ENCODE assay signal across 12 cellular contexts in the genomic region with DNA sequence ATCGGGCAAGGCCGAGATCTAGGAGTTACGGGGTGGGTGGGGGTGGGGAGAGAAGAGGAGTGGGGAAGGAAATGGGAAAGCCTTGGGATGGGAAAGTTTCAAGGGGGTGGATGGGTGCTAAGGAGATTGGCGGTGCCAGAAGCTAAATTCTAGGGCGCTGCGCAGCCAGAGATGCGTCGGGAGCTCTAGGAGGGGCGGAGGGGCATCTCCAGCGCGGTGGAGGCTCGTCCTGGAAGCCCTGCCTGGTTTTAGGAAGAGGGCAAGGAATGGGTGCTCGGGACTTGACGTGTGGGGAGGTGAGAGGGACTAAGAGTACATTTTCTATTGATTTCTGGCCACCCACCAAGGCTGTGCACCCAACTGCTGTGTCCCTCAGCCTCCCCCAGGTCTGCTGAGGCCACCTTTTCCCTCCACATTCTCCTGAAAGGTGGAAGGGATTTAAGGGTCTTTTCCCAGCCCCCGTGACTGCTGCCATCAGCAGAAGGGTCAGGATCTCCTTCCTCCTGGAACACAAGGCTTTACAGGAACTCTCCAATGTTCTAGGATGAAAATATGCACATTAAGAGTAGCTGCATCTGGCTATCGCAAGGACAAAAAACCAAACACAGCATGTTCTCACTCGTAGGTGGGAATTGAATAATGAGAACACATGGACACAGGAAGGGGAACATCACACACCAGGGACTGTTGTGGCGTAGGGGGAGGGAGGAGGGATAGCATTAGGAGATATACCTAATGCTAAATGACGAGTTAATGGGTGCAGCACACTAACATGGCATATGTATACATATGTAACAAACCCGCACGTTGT. TPM values are rescaled to one million over a fixed set of nuclear protein-coding genes. Genes with fewer than 3 reads are reported as not detected.
DNase-seq lines count a peak whose midpoint lies in the region; ATAC-seq and TF ChIP-seq lines count a peak whose summit lies in the region.
"Had no signal": no experiment of that assay in that cellular context is flagged by ENCODE, and none has a peak within 500 bp of the region (broad histone marks: within the 10 kb centered on the region; RNA-seq: fewer than 3 reads in every experiment).

No MANE protein-coding gene starts in this region.

- TF ChIP-seq CTCF in Calu3 (IDR thresholded peaks at IDR 0.05; ENCODE audit: unreplicated experiment), result no peak

- CTCF ChIA-PET in Calu3 (lab: Charles Lee), result no interaction called here

- peak overlapping the region; percentile 66 for H3K4me3 Mint-ChIP-seq in T-helper 2 cell treated with Interferon-gamma antibody and Interleukin-4, amounts not matched to agents 5 μg/mL and 100 μg/mL, for 36 hours
- peak overlapping the region; percentile 61 for H3K4me3 Mint-ChIP-seq in activated T-helper 2 cell treated with anti-CD3 and anti-CD28 coated beads, Interferon-gamma antibody, Interleukin-2, Interleukin-4, amounts not matched to agents 10 μg/mL and 5 μg/mL and 100 μg/mL, durations not matched to agents 14 hours and 24 hours and 36 hours (ENCODE audit: low read depth)
- H3K4me3 Mint-ChIP-seq in stimulated activated effector memory CD8-positive, alpha-beta T cell treated with anti-CD3 and anti-CD28 coated beads, Interleukin-12 subunit alpha, Interleukin-12 subunit beta, amount 100 ng/mL, for 72 hours, result peak overlapping the region; percentile 57
- no peak overlapping the region for H3K4me3 Mint-ChIP-seq in Calu3 (ENCODE audit: low read depth, unreplicated experiment)

- H3K27me3 Mint-ChIP-seq in T-helper 2 cell treated with Interferon-gamma antibody and Interleukin-4, amounts not matched to agents 5 μg/mL and 100 μg/mL, for 36 hours (ENCODE audit: low read depth), result peaks cover 81% of the 10 kb centered on the region
- H3K27me3 Mint-ChIP-seq in activated T-helper 2 cell treated with anti-CD3 and anti-CD28 coated beads, Interferon-gamma antibody, Interleukin-2, Interleukin-4, amounts not matched to agents 10 μg/mL and 5 μg/mL and 100 μg/mL, durations not matched to agents 14 hours and 24 hours and 36 hours (ENCODE audit: low read depth), result peaks cover 75% of the 10 kb centered on the region
- H3K27me3 Mint-ChIP-seq in Calu3 (ENCODE audit: unreplicated experiment), result peaks cover 72% of the 10 kb centered on the region

- H3K4me1 Mint-ChIP-seq in T-helper 2 cell treated with Interferon-gamma antibody and Interleukin-4, amounts not matched to agents 5 μg/mL and 100 μg/mL, for 36 hours (ENCODE audit: low read depth), result peaks cover 2% of the 10 kb centered on the region
- H3K4me1 Mint-ChIP-seq in activated T-helper 2 cell treated with anti-CD3 and anti-CD28 coated beads, Interferon-gamma antibody, Interleukin-2, Interleukin-4, amounts not matched to agents 10 μg/mL and 5 μg/mL and 100 μg/mL, durations not matched to agents 14 hours and 24 hours and 36 hours (ENCODE audit: low read depth), result no peaks in the 10 kb centered on the region
- H3K4me1 Mint-ChIP-seq in stimulated activated effector memory CD8-positive, alpha-beta T cell treated with anti-CD3 and anti-CD28 coated beads, Interleukin-12 subunit alpha, Interleukin-12 subunit beta, amount 100 ng/mL, for 72 hours, result peaks cover 9% of the 10 kb centered on the region
- peaks cover 9% of the 10 kb centered on the region for H3K4me1 Mint-ChIP-seq in Calu3 (ENCODE audit: low read depth, unreplicated experiment)

- no peaks in the 10 kb centered on the region for H3K9me3 Mint-ChIP-seq in T-helper 2 cell treated with Interferon-gamma antibody and Interleukin-4, amounts not matched to agents 5 μg/mL and 100 μg/mL, for 36 hours
- H3K9me3 Mint-ChIP-seq in activated T-helper 2 cell treated with anti-CD3 and anti-CD28 coated beads, Interferon-gamma antibody, Interleukin-2, Interleukin-4, amounts not matched to agents 10 μg/mL and 5 μg/mL and 100 μg/mL, durations not matched to agents 14 hours and 24 hours and 36 hours, result no peaks in the 10 kb centered on the region
- no peaks in the 10 kb centered on the region for H3K9me3 Mint-ChIP-seq in stimulated activated effector memory CD8-positive, alpha-beta T cell treated with anti-CD3 and anti-CD28 coated beads, Interleukin-12 subunit alpha, Interleukin-12 subunit beta, amount 100 ng/mL, for 72 hours
- H3K9me3 Mint-ChIP-seq in Calu3 (ENCODE audit: low read depth, unreplicated experiment), result no peaks in the 10 kb centered on the region

- intact Hi-C loops in activated T-helper 2 cell treated with anti-CD3 and anti-CD28 coated beads, Interferon-gamma antibody, Interleukin-2, Interleukin-4, amounts not matched to agents 10 μg/mL and 5 μg/mL and 100 μg/mL, durations not matched to agents 14 hours and 24 hours and 36 hours (cut with micrococcal nuclease), result no loop called here
- intact Hi-C loops in Calu3 (cut with micrococcal nuclease; ENCODE audit: unreplicated experiment), result no loop called here

- H3K27ac Mint-ChIP-seq in T-helper 2 cell treated with Interferon-gamma antibody and Interleukin-4, amounts not matched to agents 5 μg/mL and 100 μg/mL, for 36 hours, result no peak overlapping the region
- no peak overlapping the region for H3K27ac Mint-ChIP-seq in activated T-helper 2 cell treated with anti-CD3 and anti-CD28 coated beads, Interferon-gamma antibody, Interleukin-2, Interleukin-4, amounts not matched to agents 10 μg/mL and 5 μg/mL and 100 μg/mL, durations not matched to agents 14 hours and 24 hours and 36 hours
- H3K27ac Mint-ChIP-seq in stimulated activated effector memory CD8-positive, alpha-beta T cell treated with anti-CD3 and anti-CD28 coated beads, Interleukin-12 subunit alpha, Interleukin-12 subunit beta, amount 100 ng/mL, for 72 hours, result no peak overlapping the region
- no peak overlapping the region for H3K27ac Mint-ChIP-seq in Calu3 (ENCODE audit: unreplicated experiment)

- no TSS peak for BruUV-seq in Calu3 (replicated peaks; lab: Mats Ljungman, UMichigan)

- peak; percentile 46 for ATAC-seq in left lobe of liver
- no peak for ATAC-seq in stimulated activated effector memory CD8-positive, alpha-beta T cell treated with anti-CD3 and anti-CD28 coated beads, Interleukin-12 subunit alpha, Interleukin-12 subunit beta, amount 100 ng/mL, for 72 hours

- DNase-seq in T-helper 2 cell treated with Interferon-gamma antibody and Interleukin-4, amounts not matched to agents 5 μg/mL and 100 μg/mL, for 36 hours (ENCODE audit: low spot score), result no peak
- DNase-seq in T-helper 2 cell (no peak), left lobe of liver (ENCODE audit: low spot score) (peak; percentile 70), Calu3 (no peak), NCI-H446 treated with DMSO at 0.1 percent for 48 hours (lab: John Stamatoyannopoulos, UW) (no peak), amniotic stem cell (lab: John Stamatoyannopoulos, UW) (no peak)
- DNase-seq in activated T-helper 2 cell treated with anti-CD3 and anti-CD28 coated beads, Interferon-gamma antibody, Interleukin-2, Interleukin-4, amounts not matched to agents 10 μg/mL and 5 μg/mL and 100 μg/mL, durations not matched to agents 14 hours and 24 hours and 36 hours (ENCODE audit: low spot score), result no peak
- DNase-seq in stimulated activated effector memory CD8-positive, alpha-beta T cell treated with anti-CD3 and anti-CD28 coated beads, Interleukin-12 subunit alpha, Interleukin-12 subunit beta, amount 100 ng/mL, for 72 hours (ENCODE audit: low spot score in 2 of 2), result no peak
- DNase-seq: activated CD8-positive, alpha-beta memory T cell treated with anti-CD3 and anti-CD28 coated beads for 24 hours; IMR-90; NCI-H2171 treated with DMSO at 0.1 percent for 48 hours had no signal

- no peaks in the 10 kb centered on the region for H3K36me3 Mint-ChIP-seq in T-helper 2 cell treated with Interferon-gamma antibody and Interleukin-4, amounts not matched to agents 5 μg/mL and 100 μg/mL, for 36 hours (ENCODE audit: low read depth)
- no peaks in the 10 kb centered on the region for H3K36me3 Mint-ChIP-seq in activated T-helper 2 cell treated with anti-CD3 and anti-CD28 coated beads, Interferon-gamma antibody, Interleukin-2, Interleukin-4, amounts not matched to agents 10 μg/mL and 5 μg/mL and 100 μg/mL, durations not matched to agents 14 hours and 24 hours and 36 hours (ENCODE audit: low read depth)
- no peaks in the 10 kb centered on the region for H3K36me3 Mint-ChIP-seq in stimulated activated effector memory CD8-positive, alpha-beta T cell treated with anti-CD3 and anti-CD28 coated beads, Interleukin-12 subunit alpha, Interleukin-12 subunit beta, amount 100 ng/mL, for 72 hours
- H3K36me3 Mint-ChIP-seq in Calu3 (ENCODE audit: insufficient read depth, unreplicated experiment), result no peaks in the 10 kb centered on the region

RNA-seq across cellular contexts. Expression of gene C2orf72, which starts 1.4 kb away (rescaled TPM):
- total RNA-seq in activated T-helper 2 cell treated with anti-CD3 and anti-CD28 coated beads, Interferon-gamma antibody, Interleukin-2, Interleukin-4, amounts not matched to agents 10 μg/mL and 5 μg/mL and 100 μg/mL, durations not matched to agents 14 hours and 24 hours and 36 hours, result 0.32 and 0.96 TPM in 2 replicates
- total RNA-seq in left lobe of liver, result 125 TPM
- 0.66 and 0.83 TPM in 2 replicates for total RNA-seq in Calu3 (2022)
- total RNA-seq: SJSA1 had no signal

RNA-seq across cellular contexts. Expression of gene PSMD1, which starts 18.0 kb away (rescaled TPM):
- total RNA-seq in activated T-helper 2 cell treated with anti-CD3 and anti-CD28 coated beads, Interferon-gamma antibody, Interleukin-2, Interleukin-4, amounts not matched to agents 10 μg/mL and 5 μg/mL and 100 μg/mL, durations not matched to agents 14 hours and 24 hours and 36 hours, result 180 and 194 TPM in 2 replicates
- 41.3 TPM for total RNA-seq in left lobe of liver
- 113 and 135 TPM in 2 replicates for total RNA-seq in Calu3 (2022)

RNA-seq across cellular contexts. Expression of gene SPATA3, which starts 42.8 kb away (rescaled TPM):
- total RNA-seq in activated T-helper 2 cell treated with anti-CD3 and anti-CD28 coated beads, Interferon-gamma antibody, Interleukin-2, Interleukin-4, amounts not matched to agents 10 μg/mL and 5 μg/mL and 100 μg/mL, durations not matched to agents 14 hours and 24 hours and 36 hours, result not detected in 2 replicates
- not detected for total RNA-seq in left lobe of liver
- not detected in 2 replicates for total RNA-seq in Calu3 (2022)
- total RNA-seq: IMR-90, SJSA1 had no signal

Comparison
In these comparisons a context has a peak if more than half of its experiments do, and no peak if none do; other contexts are left out.
1. RNA of gene C2orf72, which starts 1.4 kb away (total RNA-seq): 125 TPM in left lobe of liver (single experiment); 0.32 to 0.96 TPM in activated T-helper 2 cell treated with anti-CD3 and anti-CD28 coated beads, Interferon-gamma antibody, Interleukin-2, Interleukin-4, amounts not matched to agents 10 μg/mL and 5 μg/mL and 100 μg/mL, durations not matched to agents 14 hours and 24 hours and 36 hours and 0.66 to 0.83 TPM in Calu3; every median in the first group is over 10 times any median in the second.